ENCODE assay signal across 8 cellular contexts in genomic region chr5:73564018-73564417, GRCh38. TPM values are rescaled to one million over a fixed set of nuclear protein-coding genes. Genes with fewer than 3 reads are reported as not detected.
DNase-seq lines count a peak whose midpoint lies in the region; ATAC-seq and TF ChIP-seq lines count a peak whose summit lies in the region.

No MANE protein-coding gene starts in this region.

- H2AK5ac ChIP-seq in trophoblast cell (ENCODE audit: low read length): no peak overlapping the region

- H3K4me3 Mint-ChIP-seq in endodermal cell: peak overlapping the region; percentile 80

- H3K27me3 Mint-ChIP-seq in endodermal cell (ENCODE audit: insufficient read depth): no peaks in the 10 kb centered on the region

- H3K4me1 Mint-ChIP-seq in endodermal cell: peaks cover 13% of the 10 kb centered on the region

- H3K14ac ChIP-seq in trophoblast cell (ENCODE audit: low read length): no peak overlapping the region

- peak; percentile 14 for DNase-seq in EH (ENCODE audit: low read depth)
- peak; percentile 4 for DNase-seq in OCI-LY7 (ENCODE audit: low spot score)
- DNase-seq in endodermal cell: no peak
- no peak for DNase-seq in trophoblast cell
- DNase-seq in middle frontal gyrus (ENCODE audit: extremely low spot score, low spot score): no peak
- DNase-seq in NCI-H446 treated with DMSO at 0.1 percent for 48 hours (lab: John Stamatoyannopoulos, UW): no peak
- DNase-seq in HuH-7 (ENCODE audit: low spot score): no peak

- H3K27me3 ChIP-seq in endodermal cell (ENCODE audit: control insufficient read depth, insufficient read depth, low read length, poor library complexity, severe bottlenecking): no peaks in the 10 kb centered on the region
- H3K27me3 ChIP-seq in trophoblast cell (ENCODE audit: insufficient read depth, low read length): no peaks in the 10 kb centered on the region

- H3K9me2 ChIP-seq in OCI-LY7 (ENCODE audit: insufficient read depth, low read length): no peaks in the 10 kb centered on the region

- H3K4ac ChIP-seq in trophoblast cell (ENCODE audit: low read depth, low read length): peak overlapping the region; percentile 12

- POLR2A ChIA-PET in OCI-LY7 (lab: Charles Lee): interaction anchor here (0.5 to 2.0 kb wide), 12 partner anchors 9 to 1168 kb away, joined by 3 to 10 read pairs (median 5); no protein-coding TSS in a partner anchor

- no peaks in the 10 kb centered on the region for H3K9me3 ChIP-seq in OCI-LY7 (ENCODE audit: low read length)
- H3K9me3 ChIP-seq in endodermal cell (ENCODE audit: control insufficient read depth, low read length): no peaks in the 10 kb centered on the region
- H3K9me3 ChIP-seq in trophoblast cell (ENCODE audit: insufficient read depth, low read depth, low read length): no peaks in the 10 kb centered on the region

- intact Hi-C loops in OCI-LY7 (cut with micrococcal nuclease; ENCODE audit: unreplicated experiment): no loop called here

- no peaks in the 10 kb centered on the region for H3K9me3 Mint-ChIP-seq in endodermal cell

- CTCF ChIA-PET in OCI-LY7 (lab: Charles Lee; ENCODE audit: unreplicated experiment): no interaction called here

- H3K4me2 ChIP-seq in OCI-LY7 (ENCODE audit: low read length) (peak overlapping the region; percentile 99), trophoblast cell (ENCODE audit: low read length) (peak overlapping the region; percentile 76)

- no peak overlapping the region for H4K12ac ChIP-seq in trophoblast cell (ENCODE audit: low read depth, low read length)

- ATAC-seq in GM21447 (IDR thresholded peaks at IDR 0.05; ENCODE audit: unreplicated experiment): no peak

- H4K8ac ChIP-seq in trophoblast cell (ENCODE audit: low read depth, low read length): no peak overlapping the region

- H3K36me3 ChIP-seq in OCI-LY7 (ENCODE audit: insufficient read depth, low read length): peaks cover 35% of the 10 kb centered on the region
- H3K36me3 ChIP-seq in endodermal cell (ENCODE audit: control insufficient read depth, insufficient read depth, low read length): peaks cover 18% of the 10 kb centered on the region
- peaks cover 2 to 3% of the 10 kb centered on the region in 2 experiments for H3K36me3 ChIP-seq in trophoblast cell (ENCODE audit: control insufficient read depth in 1 of 2, insufficient read depth in 2 of 2, low read length in 2 of 2)

- H3K79me1 ChIP-seq in trophoblast cell (ENCODE audit: low read length): peaks cover 5% of the 10 kb centered on the region

- H3K27ac ChIP-seq in OCI-LY7 (ENCODE audit: low read depth, low read length, poor library complexity, severe bottlenecking) (no peak overlapping the region), endodermal cell (ENCODE audit: low read depth, low read length) (no peak overlapping the region), trophoblast cell (ENCODE audit: low read depth, low read length) (no peak overlapping the region)

- H3K79me2 ChIP-seq in OCI-LY7 (ENCODE audit: insufficient read depth, low read depth, low read length) (peaks cover 52% of the 10 kb centered on the region), trophoblast cell (ENCODE audit: control insufficient read depth, insufficient read depth, low read length, poor library complexity) (peaks cover 7% of the 10 kb centered on the region)

- no peak overlapping the region for H2BK12ac ChIP-seq in trophoblast cell (ENCODE audit: low read length)

- H3K4me3 ChIP-seq in OCI-LY7 (ENCODE audit: low read depth, low read length, poor library complexity, severe bottlenecking) (peak overlapping the region; percentile 80), endodermal cell (ENCODE audit: low read length) (peak overlapping the region; percentile 96), trophoblast cell (ENCODE audit: low read depth, low read length) (no peak overlapping the region)

- peaks cover 20% of the 10 kb centered on the region for H3K36me3 Mint-ChIP-seq in endodermal cell (ENCODE audit: low read depth)

- H3K18ac ChIP-seq in trophoblast cell (ENCODE audit: low read length): no peak overlapping the region

- H3K27ac Mint-ChIP-seq in endodermal cell: no peak overlapping the region

- H4K20me1 ChIP-seq in OCI-LY7 (ENCODE audit: insufficient read depth, low read length): no peaks in the 10 kb centered on the region

- no peak overlapping the region for H3K23ac ChIP-seq in trophoblast cell (ENCODE audit: low read length)

- 75 to 94% methylated on average over 2 to 3 of the region's 3 CpGs for WGBS in endodermal cell (ENCODE audit: insufficient coverage in 1 of 2, insufficient read length in 1 of 2), 2 experiments
- WGBS in trophoblast cell (ENCODE audit: extremely low coverage, insufficient coverage, insufficient read length): no CpG with 5 or more reads among the region's 3 CpGs

- no peak for TF ChIP-seq CTCF in OCI-LY7 (conservative IDR thresholded peaks at IDR 0.05; ENCODE audit: low read length)
- TF ChIP-seq CTCF in endodermal cell (conservative IDR thresholded peaks at IDR 0.05): no peak

- H3K4me1 ChIP-seq in OCI-LY7 (ENCODE audit: insufficient read depth, low read length, poor library complexity, severe bottlenecking) (peaks cover 31% of the 10 kb centered on the region), endodermal cell (ENCODE audit: control insufficient read depth, insufficient read depth, low read length) (no peaks in the 10 kb centered on the region), trophoblast cell (ENCODE audit: control insufficient read depth in 1 of 2, insufficient read depth in 2 of 2, low read length in 2 of 2) (no peaks in the 10 kb centered on the region)

- no peak overlapping the region for H2BK5ac ChIP-seq in trophoblast cell (ENCODE audit: low read depth, low read length, poor library complexity)

- H3K9ac ChIP-seq in endodermal cell (ENCODE audit: extremely low read depth, low read length, poor library complexity, severe bottlenecking) (peak overlapping the region; percentile 96), trophoblast cell (ENCODE audit: low read length) (no peak overlapping the region)

- no peak overlapping the region for H2BK120ac ChIP-seq in trophoblast cell (ENCODE audit: insufficient read depth, low read length, poor library complexity)

- no TSS peak for BruUV-seq in OCI-LY7 (replicated peaks; lab: Mats Ljungman, UMichigan)

- H2AFZ ChIP-seq in OCI-LY7 (ENCODE audit: low read length) (peak overlapping the region; percentile 93; the same call in 1 of the 2 replicates), trophoblast cell (ENCODE audit: insufficient read depth, low read length, poor library complexity) (no peak overlapping the region)

- H4K91ac ChIP-seq in trophoblast cell (ENCODE audit: low read depth, low read length): no peak overlapping the region

RNA-seq across cellular contexts. Expression of gene ANKRA2, which starts 1.4 kb away (rescaled TPM):
- 8.6 and 13.1 TPM in 2 replicates for total RNA-seq in OCI-LY7 (2014; rRNA removed; shearing (Covaris generic))
- 17.5 and 19.9 TPM in 2 replicates for total RNA-seq in OCI-LY7 (2022)
- total RNA-seq in endodermal cell: 10 to 100 TPM; 14.2 to 20.5 TPM
- polyA plus RNA-seq in endodermal cell (2013, experiment 1 of 2): 33.2 TPM
- polyA plus RNA-seq in endodermal cell (2013, experiment 2 of 2): 32.3 TPM
- 17.5 and 17.9 TPM in 2 replicates for polyA plus RNA-seq in trophoblast cell (2013)

RNA-seq across cellular contexts. Expression of gene UTP15, which starts 1.5 kb away (rescaled TPM):
- total RNA-seq in OCI-LY7 (2014; rRNA removed; shearing (Covaris generic)): 21.5 and 22.8 TPM in 2 replicates
- total RNA-seq in OCI-LY7 (2022) (29.9 and 32.1 TPM in 2 replicates), endodermal cell (10 to 100 TPM; 24.7 to 28.3 TPM)
- polyA plus RNA-seq in endodermal cell (2013, experiment 1 of 2): 15.4 TPM
- 12.7 TPM for polyA plus RNA-seq in endodermal cell (2013, experiment 2 of 2)
- polyA plus RNA-seq in trophoblast cell (2013): 10.4 and 10.8 TPM in 2 replicates

Comparison
In these comparisons a context has a peak if more than half of its experiments do, and no peak if none do; other contexts are left out.
1. DNase-seq: peak in EH (single experiment) and OCI-LY7 (single experiment); none in endodermal cell (single experiment), trophoblast cell (0 of 2), middle frontal gyrus (single experiment), NCI-H446 treated with DMSO at 0.1 percent for 48 hours (single experiment) and HuH-7 (single experiment).